In the genomic region with DNA sequence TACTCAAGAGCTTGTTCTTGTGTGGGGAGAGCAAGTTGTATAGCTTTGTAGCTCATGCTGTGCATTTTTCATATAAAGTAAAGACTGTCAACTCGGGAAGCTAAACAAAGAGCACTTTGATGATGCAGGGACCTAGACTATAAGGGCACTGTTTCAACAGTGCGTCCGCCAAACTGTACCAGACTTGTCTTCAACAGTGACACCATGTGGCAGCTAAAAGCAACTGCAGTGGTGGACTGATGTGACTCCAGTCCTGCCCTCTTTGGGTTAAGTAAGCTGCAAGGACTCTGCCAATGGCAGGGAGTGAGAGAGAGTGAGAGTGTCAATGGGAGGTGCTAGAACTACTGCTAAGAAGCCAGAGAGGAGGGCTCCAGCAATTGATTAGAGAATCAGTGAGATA, we compare ENCODE assay signal across 14 cellular contexts. TPM values are rescaled to one million over a fixed set of nuclear protein-coding genes. Genes with fewer than 3 reads are reported as not detected.
DNase-seq lines count a peak whose midpoint lies in the region; ATAC-seq and TF ChIP-seq lines count a peak whose summit lies in the region.
"Had no signal": no experiment of that assay in that cellular context is flagged by ENCODE, and none has a peak within 500 bp of the region (broad histone marks: within the 10 kb centered on the region; RNA-seq: fewer than 3 reads in every experiment).

No MANE protein-coding gene starts in this region.

- H3K4me1 Mint-ChIP-seq in Caco-2 (ENCODE audit: low read depth, unreplicated experiment) (no peaks in the 10 kb centered on the region), H9 (no peaks in the 10 kb centered on the region), progenitor cell of endocrine pancreas (ENCODE audit: low read depth) (no peaks in the 10 kb centered on the region)

- no peak overlapping the region for H3K4me3 Mint-ChIP-seq in Caco-2 (ENCODE audit: unreplicated experiment)
- H3K4me3 Mint-ChIP-seq in H9: no peak overlapping the region
- H3K4me3 Mint-ChIP-seq in progenitor cell of endocrine pancreas (ENCODE audit: low read depth): no peak overlapping the region

- no peaks in the 10 kb centered on the region for H3K23me2 ChIP-seq in H9 (ENCODE audit: insufficient read length, low read depth, low read length, poor library complexity, severe bottlenecking)

- no peak for ATAC-seq in foreskin keratinocyte
- ATAC-seq: left lung had no signal

- no peak overlapping the region for H2BK120ac ChIP-seq in H9 (ENCODE audit: low read depth, low read length, poor library complexity, severe bottlenecking)

- H3K36me3 Mint-ChIP-seq in Caco-2 (ENCODE audit: insufficient read depth, unreplicated experiment) (no peaks in the 10 kb centered on the region), H9 (ENCODE audit: insufficient read depth in 1 of 3, low read depth in 3 of 3) (peaks cover 0 to 36% (median 3%) of the 10 kb centered on the region in 3 experiments; a peak in 5 of 7 replicates), progenitor cell of endocrine pancreas (ENCODE audit: insufficient read depth) (no peaks in the 10 kb centered on the region)

- H3K4ac ChIP-seq in H9 (ENCODE audit: low read depth, low read length): no peak overlapping the region

- H3T11ph ChIP-seq in H9 (ENCODE audit: low read length): no peak overlapping the region

- intact Hi-C loops in Caco-2 (cut with micrococcal nuclease; ENCODE audit: unreplicated experiment): loop anchor here (5.0 kb wide), 1 partner anchor 157 kb away; the partner anchor contains the start of gene FAM210B
- intact Hi-C loops in testis (cut with DNase I; ENCODE audit: low total_unique reads): no loop called here

- H3K9me3 ChIP-seq in Caco-2 (peaks cover 19% of the 10 kb centered on the region), H9 (ENCODE audit: control insufficient read depth, low read depth, low read length) (peaks cover 76% of the 10 kb centered on the region), testis (no peaks in the 10 kb centered on the region)
- H3K9me3 ChIP-seq: thyroid gland had no signal

- H2BK12ac ChIP-seq in H9 (ENCODE audit: insufficient read length, low read depth, low read length): no peak overlapping the region

- H3K27me3 Mint-ChIP-seq in Caco-2 (ENCODE audit: insufficient read depth, unreplicated experiment) (no peaks in the 10 kb centered on the region), H9 (ENCODE audit: low read depth) (no peaks in the 10 kb centered on the region), progenitor cell of endocrine pancreas (no peaks in the 10 kb centered on the region)

- no peak overlapping the region for H2AK5ac ChIP-seq in H9 (ENCODE audit: insufficient read length, low read length)

- H3K27me3 ChIP-seq in Caco-2 (replicated peaks; ENCODE audit: control insufficient read depth, insufficient read depth, low read length) (no peaks in the 10 kb centered on the region), H9 (ENCODE audit: insufficient read depth, low read length) (peaks cover 2% of the 10 kb centered on the region; the same call in 1 of the 2 replicates), foreskin keratinocyte (no peaks in the 10 kb centered on the region), testis (no peaks in the 10 kb centered on the region)
- H3K27me3 ChIP-seq: left lung, thyroid gland had no signal

- no peaks in the 10 kb centered on the region for H3K79me1 ChIP-seq in H9 (ENCODE audit: insufficient read depth, low read depth, low read length, poor library complexity, severe bottlenecking)

- TF ChIP-seq CTCF in Caco-2 (IDR thresholded peaks at IDR 0.05; ENCODE audit: insufficient read depth in 1 of 2, low read depth in 1 of 2, low read length in 1 of 2, severe bottlenecking in 1 of 2, unreplicated experiment in 1 of 2): peak; percentile 39 to 68
- peak; percentile 54 for TF ChIP-seq CTCF in H9 (conservative IDR thresholded peaks at IDR 0.05)
- peak; percentile 53 for TF ChIP-seq CTCF in foreskin keratinocyte (conservative IDR thresholded peaks at IDR 0.05)
- no peak for TF ChIP-seq CTCF in progenitor cell of endocrine pancreas (IDR thresholded peaks at IDR 0.05; ENCODE audit: unreplicated experiment)
- TF ChIP-seq CTCF in testis (IDR thresholded peaks at IDR 0.05): peak in 1 of 3 experiments; percentile 41

- H3K9me3 Mint-ChIP-seq in Caco-2 (ENCODE audit: unreplicated experiment): peaks cover 32% of the 10 kb centered on the region
- H3K9me3 Mint-ChIP-seq in H9: peaks cover 91 to 98% of the 10 kb centered on the region in 2 experiments
- H3K9me3 Mint-ChIP-seq in progenitor cell of endocrine pancreas (ENCODE audit: low read depth): peaks cover 56% of the 10 kb centered on the region

- POLR2A ChIA-PET in Caco-2 (lab: Charles Lee): no interaction called here

- H3K36me3 ChIP-seq in Caco-2 (ENCODE audit: control insufficient read depth, insufficient read depth, low read length) (no peaks in the 10 kb centered on the region), testis (ENCODE audit: low read depth, missing control alignments) (no peaks in the 10 kb centered on the region)
- H3K36me3 ChIP-seq: left lung, thyroid gland had no signal

- no peak overlapping the region for H3K4me2 ChIP-seq in H9 (ENCODE audit: insufficient read depth, insufficient read length, low read length)

- no peak overlapping the region for H2AFZ ChIP-seq in H9 (ENCODE audit: low read length)

- TF ChIP-seq POLR2A in testis (IDR thresholded peaks at IDR 0.05): no peak

- CTCF ChIA-PET in Caco-2 (lab: Charles Lee): no interaction called here

- WGBS in H9 (ENCODE audit: extremely low coverage, insufficient read length, low lambda C conversion rate): no CpG with 5 or more reads among the region's 3 CpGs
- WGBS in testis, 2 donors: 78 to 84% methylated on average over 3 of the region's 3 CpGs

- H2BK15ac ChIP-seq in H9 (ENCODE audit: low read depth, low read length): no peak overlapping the region

- H3K4me3 ChIP-seq in Caco-2 (ENCODE audit: low read depth, low read length) (no peak overlapping the region), testis (no peak overlapping the region)
- H3K4me3 ChIP-seq: left lung, thyroid gland had no signal

- no peak overlapping the region for H2BK5ac ChIP-seq in H9 (ENCODE audit: insufficient read length, low read length)

- BruUV-seq in Caco-2 (replicated peaks; lab: Mats Ljungman, UMichigan): no TSS peak

- no peak overlapping the region for H3K23ac ChIP-seq in H9 (ENCODE audit: insufficient read length, low read depth, low read length)

- no peak overlapping the region for H3K9ac ChIP-seq in H9 (ENCODE audit: extremely low read depth, insufficient read length, low read length)

- H3K14ac ChIP-seq in H9 (ENCODE audit: insufficient read depth, low read length): no peak overlapping the region

- no peaks in the 10 kb centered on the region for H4K20me1 ChIP-seq in H9 (ENCODE audit: control insufficient read depth, insufficient read depth, insufficient read length)

- H3K4me1 ChIP-seq in Caco-2 (no peaks in the 10 kb centered on the region), H9 (ENCODE audit: insufficient read depth, low read length) (no peaks in the 10 kb centered on the region), foreskin keratinocyte (no peaks in the 10 kb centered on the region), testis (no peaks in the 10 kb centered on the region)
- H3K4me1 ChIP-seq: left lung, thyroid gland had no signal

- H3K56ac ChIP-seq in H9 (ENCODE audit: insufficient read length, low read depth, low read length): no peak overlapping the region

- DNase-seq in Caco-2 (peak in 1 of 2 experiments; percentile 30), H9 (no peak), RKO (ENCODE audit: low spot score) (peak; percentile 37), foreskin keratinocyte (no peak), progenitor cell of endocrine pancreas (ENCODE audit: low spot score, unreplicated experiment) (no peak), T-helper 9 cell (no peak), caudate nucleus (lab: John Stamatoyannopoulos, UW) (no peak), testis (no peak)
- DNase-seq: activated CD8-positive, alpha-beta memory T cell treated with anti-CD3 and anti-CD28 coated beads, Interleukin-2, amount 50 U/mL, for 4 hours; left lung; NCI-H226; thyroid gland had no signal

- H3K27ac Mint-ChIP-seq in Caco-2 (ENCODE audit: unreplicated experiment) (no peak overlapping the region), H9 (no peak overlapping the region), progenitor cell of endocrine pancreas (no peak overlapping the region)

- no peak overlapping the region for H4K8ac ChIP-seq in H9 (replicated peaks; ENCODE audit: insufficient read length, low read depth, low read length)

- no peaks in the 10 kb centered on the region for H3K79me2 ChIP-seq in H9 (ENCODE audit: insufficient read depth, low read length)

- H2BK20ac ChIP-seq in H9 (ENCODE audit: low read depth, low read length, poor library complexity, severe bottlenecking): no peak overlapping the region

- no peak overlapping the region for H3K18ac ChIP-seq in H9 (ENCODE audit: insufficient read length, low read depth, low read length)

- no peak overlapping the region for H4K5ac ChIP-seq in H9 (ENCODE audit: insufficient read length, low read depth, low read length)

- no peak overlapping the region for H3K27ac ChIP-seq in H9 (ENCODE audit: insufficient read length, low read depth, low read length)
- H3K27ac ChIP-seq in foreskin keratinocyte: no peak overlapping the region
- H3K27ac ChIP-seq in caudate nucleus (ENCODE audit: low read depth, low read length): no peak overlapping the region
- no peak overlapping the region for H3K27ac ChIP-seq in testis
- H3K27ac ChIP-seq: left lung, thyroid gland had no signal

- H4K91ac ChIP-seq in H9 (ENCODE audit: insufficient read length, low read depth, low read length): no peak overlapping the region

RNA-seq across cellular contexts. Expression of gene MC3R, which starts 48.1 kb away (rescaled TPM):
- total RNA-seq in Caco-2 (2022) (not detected in 2 replicates), H9 (2021) (not detected in 2 replicates), foreskin keratinocyte (not detected in 2 replicates), progenitor cell of endocrine pancreas (not detected in 2 replicates), testis (not detected)
- polyA plus RNA-seq in foreskin keratinocyte (not detected in 2 replicates), testis (ENCODE audit: insufficient read depth, low read depth, low replicate concordance) (not detected)
- total RNA-seq: HT-29, left lung, posterior vena cava, thyroid gland had no signal
